In the genomic region with DNA sequence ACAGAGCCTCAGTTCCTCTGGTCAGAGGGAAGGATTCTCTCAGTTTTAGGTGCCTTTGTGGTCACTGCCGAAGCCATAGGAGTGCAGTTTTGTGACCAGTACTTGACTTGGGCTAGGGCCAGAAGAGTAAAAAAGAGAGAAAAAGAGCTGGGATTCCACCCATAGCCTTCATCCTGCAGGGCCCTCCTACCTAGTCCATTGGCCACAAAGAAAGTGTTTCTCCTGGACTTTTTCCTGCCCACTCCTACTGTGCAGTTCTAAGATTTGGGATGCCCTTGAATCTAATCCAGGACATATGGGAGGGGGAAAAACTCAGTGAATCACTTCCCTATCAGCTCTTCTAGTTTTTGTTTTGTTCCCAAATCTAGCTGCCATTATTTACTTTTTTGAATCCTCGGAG, we compare ENCODE assay signal across 1 cellular context.
TF ChIP-seq lines count a peak whose summit lies in the region.

No MANE protein-coding gene starts in this region.

TF ChIP-seq in GM23338, 12 proteins besides CTCF, POLR2A, EP300 and RAD21:
- no peak for TF ChIP-seq ZNF114 (CRISPR knock-in tag; IDR thresholded peaks at IDR 0.05)
- TF ChIP-seq, protein P1, sequence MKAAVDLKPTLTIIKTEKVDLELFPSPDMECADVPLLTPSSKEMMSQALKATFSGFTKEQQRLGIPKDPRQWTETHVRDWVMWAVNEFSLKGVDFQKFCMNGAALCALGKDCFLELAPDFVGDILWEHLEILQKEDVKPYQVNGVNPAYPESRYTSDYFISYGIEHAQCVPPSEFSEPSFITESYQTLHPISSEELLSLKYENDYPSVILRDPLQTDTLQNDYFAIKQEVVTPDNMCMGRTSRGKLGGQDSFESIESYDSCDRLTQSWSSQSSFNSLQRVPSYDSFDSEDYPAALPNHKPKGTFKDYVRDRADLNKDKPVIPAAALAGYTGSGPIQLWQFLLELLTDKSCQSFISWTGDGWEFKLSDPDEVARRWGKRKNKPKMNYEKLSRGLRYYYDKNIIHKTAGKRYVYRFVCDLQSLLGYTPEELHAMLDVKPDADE (IDR thresholded peaks at IDR 0.05), result no peak
- TF ChIP-seq NANOG (IDR thresholded peaks at IDR 0.05; ENCODE audit: borderline replicate concordance), result no peak
- no peak for TF ChIP-seq ZNF331 (CRISPR knock-in tag; IDR thresholded peaks at IDR 0.05; ENCODE audit: low read depth)
- TF ChIP-seq EZH2 (IDR thresholded peaks at IDR 0.05; ENCODE audit: low read depth, unreplicated experiment), result no peak
- TF ChIP-seq POLR2AphosphoS5 (IDR thresholded peaks at IDR 0.05; ENCODE audit: low read depth), result no peak
- no peak for TF ChIP-seq STAT1 (IDR thresholded peaks at IDR 0.05; ENCODE audit: unreplicated experiment)
- TF ChIP-seq, protein P2, sequence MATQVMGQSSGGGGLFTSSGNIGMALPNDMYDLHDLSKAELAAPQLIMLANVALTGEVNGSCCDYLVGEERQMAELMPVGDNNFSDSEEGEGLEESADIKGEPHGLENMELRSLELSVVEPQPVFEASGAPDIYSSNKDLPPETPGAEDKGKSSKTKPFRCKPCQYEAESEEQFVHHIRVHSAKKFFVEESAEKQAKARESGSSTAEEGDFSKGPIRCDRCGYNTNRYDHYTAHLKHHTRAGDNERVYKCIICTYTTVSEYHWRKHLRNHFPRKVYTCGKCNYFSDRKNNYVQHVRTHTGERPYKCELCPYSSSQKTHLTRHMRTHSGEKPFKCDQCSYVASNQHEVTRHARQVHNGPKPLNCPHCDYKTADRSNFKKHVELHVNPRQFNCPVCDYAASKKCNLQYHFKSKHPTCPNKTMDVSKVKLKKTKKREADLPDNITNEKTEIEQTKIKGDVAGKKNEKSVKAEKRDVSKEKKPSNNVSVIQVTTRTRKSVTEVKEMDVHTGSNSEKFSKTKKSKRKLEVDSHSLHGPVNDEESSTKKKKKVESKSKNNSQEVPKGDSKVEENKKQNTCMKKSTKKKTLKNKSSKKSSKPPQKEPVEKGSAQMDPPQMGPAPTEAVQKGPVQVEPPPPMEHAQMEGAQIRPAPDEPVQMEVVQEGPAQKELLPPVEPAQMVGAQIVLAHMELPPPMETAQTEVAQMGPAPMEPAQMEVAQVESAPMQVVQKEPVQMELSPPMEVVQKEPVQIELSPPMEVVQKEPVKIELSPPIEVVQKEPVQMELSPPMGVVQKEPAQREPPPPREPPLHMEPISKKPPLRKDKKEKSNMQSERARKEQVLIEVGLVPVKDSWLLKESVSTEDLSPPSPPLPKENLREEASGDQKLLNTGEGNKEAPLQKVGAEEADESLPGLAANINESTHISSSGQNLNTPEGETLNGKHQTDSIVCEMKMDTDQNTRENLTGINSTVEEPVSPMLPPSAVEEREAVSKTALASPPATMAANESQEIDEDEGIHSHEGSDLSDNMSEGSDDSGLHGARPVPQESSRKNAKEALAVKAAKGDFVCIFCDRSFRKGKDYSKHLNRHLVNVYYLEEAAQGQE (IDR thresholded peaks at IDR 0.05; ENCODE audit: unreplicated experiment), result no peak
- no peak for TF ChIP-seq CREB1 (CRISPR knock-in tag; IDR thresholded peaks at IDR 0.05; ENCODE audit: low read depth)
- TF ChIP-seq, protein P3, sequence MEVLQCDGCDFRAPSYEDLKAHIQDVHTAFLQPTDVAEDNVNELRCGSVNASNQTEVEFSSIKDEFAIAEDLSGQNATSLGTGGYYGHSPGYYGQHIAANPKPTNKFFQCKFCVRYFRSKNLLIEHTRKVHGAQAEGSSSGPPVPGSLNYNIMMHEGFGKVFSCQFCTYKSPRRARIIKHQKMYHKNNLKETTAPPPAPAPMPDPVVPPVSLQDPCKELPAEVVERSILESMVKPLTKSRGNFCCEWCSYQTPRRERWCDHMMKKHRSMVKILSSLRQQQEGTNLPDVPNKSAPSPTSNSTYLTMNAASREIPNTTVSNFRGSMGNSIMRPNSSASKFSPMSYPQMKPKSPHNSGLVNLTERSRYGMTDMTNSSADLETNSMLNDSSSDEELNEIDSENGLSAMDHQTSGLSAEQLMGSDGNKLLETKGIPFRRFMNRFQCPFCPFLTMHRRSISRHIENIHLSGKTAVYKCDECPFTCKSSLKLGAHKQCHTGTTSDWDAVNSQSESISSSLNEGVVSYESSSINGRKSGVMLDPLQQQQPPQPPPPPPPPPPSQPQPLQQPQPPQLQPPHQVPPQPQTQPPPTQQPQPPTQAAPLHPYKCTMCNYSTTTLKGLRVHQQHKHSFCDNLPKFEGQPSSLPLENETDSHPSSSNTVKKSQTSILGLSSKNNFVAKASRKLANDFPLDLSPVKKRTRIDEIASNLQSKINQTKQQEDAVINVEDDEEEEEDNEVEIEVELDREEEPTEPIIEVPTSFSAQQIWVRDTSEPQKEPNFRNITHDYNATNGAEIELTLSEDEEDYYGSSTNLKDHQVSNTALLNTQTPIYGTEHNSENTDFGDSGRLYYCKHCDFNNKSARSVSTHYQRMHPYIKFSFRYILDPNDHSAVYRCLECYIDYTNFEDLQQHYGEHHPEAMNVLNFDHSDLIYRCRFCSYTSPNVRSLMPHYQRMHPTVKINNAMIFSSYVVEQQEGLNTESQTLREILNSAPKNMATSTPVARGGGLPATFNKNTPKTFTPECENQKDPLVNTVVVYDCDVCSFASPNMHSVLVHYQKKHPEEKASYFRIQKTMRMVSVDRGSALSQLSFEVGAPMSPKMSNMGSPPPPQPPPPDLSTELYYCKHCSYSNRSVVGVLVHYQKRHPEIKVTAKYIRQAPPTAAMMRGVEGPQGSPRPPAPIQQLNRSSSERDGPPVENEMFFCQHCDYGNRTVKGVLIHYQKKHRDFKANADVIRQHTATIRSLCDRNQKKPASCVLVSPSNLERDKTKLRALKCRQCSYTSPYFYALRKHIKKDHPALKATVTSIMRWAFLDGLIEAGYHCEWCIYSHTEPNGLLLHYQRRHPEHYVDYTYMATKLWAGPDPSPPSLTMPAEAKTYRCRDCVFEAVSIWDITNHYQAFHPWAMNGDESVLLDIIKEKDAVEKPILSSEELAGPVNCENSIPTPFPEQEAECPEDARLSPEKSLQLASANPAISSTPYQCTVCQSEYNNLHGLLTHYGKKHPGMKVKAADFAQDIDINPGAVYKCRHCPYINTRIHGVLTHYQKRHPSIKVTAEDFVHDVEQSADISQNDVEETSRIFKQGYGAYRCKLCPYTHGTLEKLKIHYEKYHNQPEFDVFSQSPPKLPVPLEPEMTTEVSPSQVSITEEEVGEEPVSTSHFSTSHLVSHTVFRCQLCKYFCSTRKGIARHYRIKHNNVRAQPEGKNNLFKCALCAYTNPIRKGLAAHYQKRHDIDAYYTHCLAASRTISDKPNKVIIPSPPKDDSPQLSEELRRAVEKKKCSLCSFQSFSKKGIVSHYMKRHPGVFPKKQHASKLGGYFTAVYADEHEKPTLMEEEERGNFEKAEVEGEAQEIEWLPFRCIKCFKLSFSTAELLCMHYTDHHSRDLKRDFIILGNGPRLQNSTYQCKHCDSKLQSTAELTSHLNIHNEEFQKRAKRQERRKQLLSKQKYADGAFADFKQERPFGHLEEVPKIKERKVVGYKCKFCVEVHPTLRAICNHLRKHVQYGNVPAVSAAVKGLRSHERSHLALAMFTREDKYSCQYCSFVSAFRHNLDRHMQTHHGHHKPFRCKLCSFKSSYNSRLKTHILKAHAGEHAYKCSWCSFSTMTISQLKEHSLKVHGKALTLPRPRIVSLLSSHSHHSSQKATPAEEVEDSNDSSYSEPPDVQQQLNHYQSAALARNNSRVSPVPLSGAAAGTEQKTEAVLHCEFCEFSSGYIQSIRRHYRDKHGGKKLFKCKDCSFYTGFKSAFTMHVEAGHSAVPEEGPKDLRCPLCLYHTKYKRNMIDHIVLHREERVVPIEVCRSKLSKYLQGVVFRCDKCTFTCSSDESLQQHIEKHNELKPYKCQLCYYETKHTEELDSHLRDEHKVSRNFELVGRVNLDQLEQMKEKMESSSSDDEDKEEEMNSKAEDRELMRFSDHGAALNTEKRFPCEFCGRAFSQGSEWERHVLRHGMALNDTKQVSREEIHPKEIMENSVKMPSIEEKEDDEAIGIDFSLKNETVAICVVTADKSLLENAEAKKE (CRISPR knock-in tag; IDR thresholded peaks at IDR 0.05), result no peak
- no peak for TF ChIP-seq EZH2phosphoT487 (IDR thresholded peaks at IDR 0.05; ENCODE audit: unreplicated experiment)
- TF ChIP-seq JUNB (IDR thresholded peaks at IDR 0.05; ENCODE audit: unreplicated experiment), result no peak
